8 cellular contexts compared by ENCODE assay signal in the genomic region with DNA sequence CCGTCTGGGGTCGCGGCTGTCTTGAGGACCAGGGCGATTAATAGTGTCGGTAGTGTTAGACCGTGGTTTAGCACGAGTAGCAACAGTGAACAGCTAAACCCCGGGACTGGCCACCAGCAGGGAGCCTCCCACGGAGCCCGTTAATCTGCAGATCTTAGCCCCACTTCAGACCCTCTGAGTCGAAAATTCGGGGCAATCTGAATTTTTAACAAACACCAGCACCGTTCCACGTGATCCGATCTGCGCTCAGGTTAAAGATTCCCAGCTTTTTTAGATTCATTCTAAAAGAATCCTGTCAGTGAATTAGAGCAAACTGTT. TPM values are rescaled to one million over a fixed set of nuclear protein-coding genes. Genes with fewer than 3 reads are reported as not detected.
DNase-seq lines count a peak whose midpoint lies in the region; ATAC-seq and TF ChIP-seq lines count a peak whose summit lies in the region.

No MANE protein-coding gene starts in this region.

- H3K9me3 Mint-ChIP-seq in central memory CD8-positive, alpha-beta T cell, result no peaks in the 10 kb centered on the region
- H3K9me3 Mint-ChIP-seq in natural killer cell, result no peaks in the 10 kb centered on the region

- peaks cover 26% of the 10 kb centered on the region for H3K4me1 Mint-ChIP-seq in central memory CD8-positive, alpha-beta T cell
- peaks cover 25 to 27% of the 10 kb centered on the region in 2 donors for H3K4me1 Mint-ChIP-seq in natural killer cell

- no peaks in the 10 kb centered on the region for H3K27me3 Mint-ChIP-seq in central memory CD8-positive, alpha-beta T cell
- H3K27me3 Mint-ChIP-seq in natural killer cell (ENCODE audit: low read depth in 2 of 2), result no peaks in the 10 kb centered on the region

- H3K4me1 ChIP-seq in BLaER1, result peaks cover 33% of the 10 kb centered on the region
- peaks cover 22% of the 10 kb centered on the region for H3K4me1 ChIP-seq in Karpas-422 (ENCODE audit: low read length)

- H3K36me3 ChIP-seq in BLaER1, result peaks cover 23% of the 10 kb centered on the region
- peaks cover 14% of the 10 kb centered on the region for H3K36me3 ChIP-seq in Karpas-422 (ENCODE audit: insufficient read depth, low read length)

- H4K20me1 ChIP-seq in BLaER1 (peaks cover 38% of the 10 kb centered on the region), Karpas-422 (ENCODE audit: insufficient read depth, low read depth, low read length) (peaks cover 8% of the 10 kb centered on the region; the same call in 1 of the 2 replicates)

- H3K27me3 ChIP-seq in BLaER1, result no peaks in the 10 kb centered on the region
- no peaks in the 10 kb centered on the region for H3K27me3 ChIP-seq in Karpas-422 (ENCODE audit: low read length)

- H3K4me3 ChIP-seq in BLaER1, result peak overlapping the region; percentile 79
- H3K4me3 ChIP-seq in Karpas-422 (ENCODE audit: low read length), result peak overlapping the region; percentile 85

- peak overlapping the region; percentile 95 for H3K4me3 Mint-ChIP-seq in central memory CD8-positive, alpha-beta T cell
- H3K4me3 Mint-ChIP-seq in natural killer cell, result peak overlapping the region; percentile 98

- no peak for TF ChIP-seq CTCF in natural killer cell (IDR thresholded peaks at IDR 0.05)

- peak overlapping the region; percentile 73 for H2AFZ ChIP-seq in Karpas-422 (ENCODE audit: low read length)

- H3K27ac Mint-ChIP-seq in central memory CD8-positive, alpha-beta T cell (ENCODE audit: low read depth), result peak overlapping the region; percentile 85
- peak overlapping the region; percentile 94 to 95 for H3K27ac Mint-ChIP-seq in natural killer cell

- H3K9me3 ChIP-seq in BLaER1 (no peaks in the 10 kb centered on the region), Karpas-422 (ENCODE audit: low read length) (no peaks in the 10 kb centered on the region)

- H3K4me2 ChIP-seq in BLaER1 (peak overlapping the region; percentile 74), Karpas-422 (ENCODE audit: low read depth, low read length, poor library complexity, severe bottlenecking) (peak overlapping the region; percentile 71)

- H3K27ac ChIP-seq in BLaER1 (peak overlapping the region; percentile 84), Karpas-422 (ENCODE audit: low read length) (peak overlapping the region; percentile 64)

- intact Hi-C loops in natural killer cell (cut with micrococcal nuclease), result loop anchor here (5.0 to 10.0 kb wide), 2 partner anchors 76 to 411 kb away; a partner anchor contains a TSS

- H3K9me2 ChIP-seq in Karpas-422 (replicated peaks; ENCODE audit: insufficient read depth, low read length), result no peaks in the 10 kb centered on the region

- peaks cover 55% of the 10 kb centered on the region for H3K79me2 ChIP-seq in Karpas-422 (ENCODE audit: low read length)

- DNase-seq in Karpas-422 (no peak), natural killer cell (no peak), COLO829 (ENCODE audit: low spot score) (no peak), medulla oblongata (ENCODE audit: extremely low spot score) (no peak), NCI-H1930 (lab: John Stamatoyannopoulos, UW) (no peak), SW480 (ENCODE audit: low spot score) (no peak)
- no peak for DNase-seq in central memory CD8-positive, alpha-beta T cell (ENCODE audit: low spot score in 2 of 2)

- H3K9ac ChIP-seq in BLaER1, result peak overlapping the region; percentile 92
- peak overlapping the region; percentile 78 for H3K9ac ChIP-seq in Karpas-422 (ENCODE audit: low read length)

- no peak for ATAC-seq in central memory CD8-positive, alpha-beta T cell (replicated peaks; ENCODE audit: extremely low read depth, poor library complexity, severe bottlenecking)
- ATAC-seq in natural killer cell, result no peak

- H3K36me3 Mint-ChIP-seq in central memory CD8-positive, alpha-beta T cell (ENCODE audit: insufficient read depth), result peaks cover 24% of the 10 kb centered on the region
- H3K36me3 Mint-ChIP-seq in natural killer cell, result no peaks in the 10 kb centered on the region

RNA-seq across cellular contexts. Expression of a gene that starts 0.5 kb away (rescaled TPM):
- total RNA-seq in Karpas-422 (2014; rRNA removed; shearing (Covaris generic); ENCODE audit: low replicate concordance), result 417 and 563 TPM in 2 replicates
- 100 to 1,000 TPM; 209 to 218 (median 218) TPM for total RNA-seq in natural killer cell

RNA-seq across cellular contexts. Expression of a gene that starts 5.6 kb away (rescaled TPM):
- 30.9 and 46.3 TPM in 2 replicates for total RNA-seq in Karpas-422 (2014; rRNA removed; shearing (Covaris generic); ENCODE audit: low replicate concordance)
- total RNA-seq in natural killer cell, result 10 to 100 TPM; 15.2 to 20.8 (median 16.3) TPM

RNA-seq across cellular contexts. Expression of a gene that starts 26.5 kb away (rescaled TPM):
- not detected in 2 replicates for total RNA-seq in Karpas-422 (2014; rRNA removed; shearing (Covaris generic); ENCODE audit: low replicate concordance)
- 10 to 100 TPM; 34.7 to 55.0 (median 46.9) TPM for total RNA-seq in natural killer cell

Comparison
In these comparisons a context has a peak if more than half of its experiments do, and no peak if none do; other contexts are left out.
1. RNA of a gene that starts 26.5 kb away (total RNA-seq): 34.7 to 55.0 TPM in natural killer cell; not detected in Karpas-422; every median in the first group is over 10 times any median in the second.